1 cellular context compared by ENCODE assay signal in the genomic region with DNA sequence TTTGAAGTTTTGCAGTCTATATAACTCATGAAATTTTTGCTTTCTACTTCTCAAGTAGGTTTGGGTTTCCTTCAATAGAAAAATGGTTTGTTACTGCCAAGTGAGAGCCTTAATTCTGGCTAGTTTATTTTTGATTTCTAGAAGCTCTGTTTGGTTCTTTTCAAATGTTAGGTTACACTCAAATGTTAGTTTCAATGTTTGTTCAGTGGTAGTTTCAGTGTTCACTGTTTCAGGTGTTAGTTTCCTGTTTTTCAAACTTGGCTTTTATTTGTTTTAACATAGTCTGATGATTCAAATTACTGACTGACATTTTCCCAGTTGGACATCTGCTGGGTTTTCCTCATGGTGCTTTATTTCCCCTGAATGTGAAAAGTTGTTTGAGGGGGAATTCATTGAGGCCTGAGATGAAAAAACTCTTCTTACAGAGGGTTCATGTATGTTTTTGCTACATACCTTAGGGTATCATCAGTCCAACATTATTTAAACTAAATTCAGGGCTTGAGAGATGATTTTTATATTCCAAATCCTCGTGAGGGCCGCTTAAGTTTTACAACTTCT.
TF ChIP-seq lines count a peak whose summit lies in the region.

No MANE protein-coding gene starts in this region.

TF ChIP-seq in GM23338, 12 proteins besides CTCF, POLR2A, EP300 and RAD21:
- TF ChIP-seq STAT1 (IDR thresholded peaks at IDR 0.05; ENCODE audit: unreplicated experiment) (no peak), EZH2phosphoT487 (IDR thresholded peaks at IDR 0.05; ENCODE audit: unreplicated experiment) (no peak), EZH2 (IDR thresholded peaks at IDR 0.05; ENCODE audit: low read depth, unreplicated experiment) (no peak), ZNF331 (CRISPR knock-in tag; IDR thresholded peaks at IDR 0.05; ENCODE audit: low read depth) (no peak), ZNF114 (CRISPR knock-in tag; IDR thresholded peaks at IDR 0.05) (no peak)
- TF ChIP-seq, protein P1, sequence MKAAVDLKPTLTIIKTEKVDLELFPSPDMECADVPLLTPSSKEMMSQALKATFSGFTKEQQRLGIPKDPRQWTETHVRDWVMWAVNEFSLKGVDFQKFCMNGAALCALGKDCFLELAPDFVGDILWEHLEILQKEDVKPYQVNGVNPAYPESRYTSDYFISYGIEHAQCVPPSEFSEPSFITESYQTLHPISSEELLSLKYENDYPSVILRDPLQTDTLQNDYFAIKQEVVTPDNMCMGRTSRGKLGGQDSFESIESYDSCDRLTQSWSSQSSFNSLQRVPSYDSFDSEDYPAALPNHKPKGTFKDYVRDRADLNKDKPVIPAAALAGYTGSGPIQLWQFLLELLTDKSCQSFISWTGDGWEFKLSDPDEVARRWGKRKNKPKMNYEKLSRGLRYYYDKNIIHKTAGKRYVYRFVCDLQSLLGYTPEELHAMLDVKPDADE (IDR thresholded peaks at IDR 0.05) = no peak
- TF ChIP-seq, protein P2, sequence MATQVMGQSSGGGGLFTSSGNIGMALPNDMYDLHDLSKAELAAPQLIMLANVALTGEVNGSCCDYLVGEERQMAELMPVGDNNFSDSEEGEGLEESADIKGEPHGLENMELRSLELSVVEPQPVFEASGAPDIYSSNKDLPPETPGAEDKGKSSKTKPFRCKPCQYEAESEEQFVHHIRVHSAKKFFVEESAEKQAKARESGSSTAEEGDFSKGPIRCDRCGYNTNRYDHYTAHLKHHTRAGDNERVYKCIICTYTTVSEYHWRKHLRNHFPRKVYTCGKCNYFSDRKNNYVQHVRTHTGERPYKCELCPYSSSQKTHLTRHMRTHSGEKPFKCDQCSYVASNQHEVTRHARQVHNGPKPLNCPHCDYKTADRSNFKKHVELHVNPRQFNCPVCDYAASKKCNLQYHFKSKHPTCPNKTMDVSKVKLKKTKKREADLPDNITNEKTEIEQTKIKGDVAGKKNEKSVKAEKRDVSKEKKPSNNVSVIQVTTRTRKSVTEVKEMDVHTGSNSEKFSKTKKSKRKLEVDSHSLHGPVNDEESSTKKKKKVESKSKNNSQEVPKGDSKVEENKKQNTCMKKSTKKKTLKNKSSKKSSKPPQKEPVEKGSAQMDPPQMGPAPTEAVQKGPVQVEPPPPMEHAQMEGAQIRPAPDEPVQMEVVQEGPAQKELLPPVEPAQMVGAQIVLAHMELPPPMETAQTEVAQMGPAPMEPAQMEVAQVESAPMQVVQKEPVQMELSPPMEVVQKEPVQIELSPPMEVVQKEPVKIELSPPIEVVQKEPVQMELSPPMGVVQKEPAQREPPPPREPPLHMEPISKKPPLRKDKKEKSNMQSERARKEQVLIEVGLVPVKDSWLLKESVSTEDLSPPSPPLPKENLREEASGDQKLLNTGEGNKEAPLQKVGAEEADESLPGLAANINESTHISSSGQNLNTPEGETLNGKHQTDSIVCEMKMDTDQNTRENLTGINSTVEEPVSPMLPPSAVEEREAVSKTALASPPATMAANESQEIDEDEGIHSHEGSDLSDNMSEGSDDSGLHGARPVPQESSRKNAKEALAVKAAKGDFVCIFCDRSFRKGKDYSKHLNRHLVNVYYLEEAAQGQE (IDR thresholded peaks at IDR 0.05; ENCODE audit: unreplicated experiment) = no peak
- TF ChIP-seq, protein P3, sequence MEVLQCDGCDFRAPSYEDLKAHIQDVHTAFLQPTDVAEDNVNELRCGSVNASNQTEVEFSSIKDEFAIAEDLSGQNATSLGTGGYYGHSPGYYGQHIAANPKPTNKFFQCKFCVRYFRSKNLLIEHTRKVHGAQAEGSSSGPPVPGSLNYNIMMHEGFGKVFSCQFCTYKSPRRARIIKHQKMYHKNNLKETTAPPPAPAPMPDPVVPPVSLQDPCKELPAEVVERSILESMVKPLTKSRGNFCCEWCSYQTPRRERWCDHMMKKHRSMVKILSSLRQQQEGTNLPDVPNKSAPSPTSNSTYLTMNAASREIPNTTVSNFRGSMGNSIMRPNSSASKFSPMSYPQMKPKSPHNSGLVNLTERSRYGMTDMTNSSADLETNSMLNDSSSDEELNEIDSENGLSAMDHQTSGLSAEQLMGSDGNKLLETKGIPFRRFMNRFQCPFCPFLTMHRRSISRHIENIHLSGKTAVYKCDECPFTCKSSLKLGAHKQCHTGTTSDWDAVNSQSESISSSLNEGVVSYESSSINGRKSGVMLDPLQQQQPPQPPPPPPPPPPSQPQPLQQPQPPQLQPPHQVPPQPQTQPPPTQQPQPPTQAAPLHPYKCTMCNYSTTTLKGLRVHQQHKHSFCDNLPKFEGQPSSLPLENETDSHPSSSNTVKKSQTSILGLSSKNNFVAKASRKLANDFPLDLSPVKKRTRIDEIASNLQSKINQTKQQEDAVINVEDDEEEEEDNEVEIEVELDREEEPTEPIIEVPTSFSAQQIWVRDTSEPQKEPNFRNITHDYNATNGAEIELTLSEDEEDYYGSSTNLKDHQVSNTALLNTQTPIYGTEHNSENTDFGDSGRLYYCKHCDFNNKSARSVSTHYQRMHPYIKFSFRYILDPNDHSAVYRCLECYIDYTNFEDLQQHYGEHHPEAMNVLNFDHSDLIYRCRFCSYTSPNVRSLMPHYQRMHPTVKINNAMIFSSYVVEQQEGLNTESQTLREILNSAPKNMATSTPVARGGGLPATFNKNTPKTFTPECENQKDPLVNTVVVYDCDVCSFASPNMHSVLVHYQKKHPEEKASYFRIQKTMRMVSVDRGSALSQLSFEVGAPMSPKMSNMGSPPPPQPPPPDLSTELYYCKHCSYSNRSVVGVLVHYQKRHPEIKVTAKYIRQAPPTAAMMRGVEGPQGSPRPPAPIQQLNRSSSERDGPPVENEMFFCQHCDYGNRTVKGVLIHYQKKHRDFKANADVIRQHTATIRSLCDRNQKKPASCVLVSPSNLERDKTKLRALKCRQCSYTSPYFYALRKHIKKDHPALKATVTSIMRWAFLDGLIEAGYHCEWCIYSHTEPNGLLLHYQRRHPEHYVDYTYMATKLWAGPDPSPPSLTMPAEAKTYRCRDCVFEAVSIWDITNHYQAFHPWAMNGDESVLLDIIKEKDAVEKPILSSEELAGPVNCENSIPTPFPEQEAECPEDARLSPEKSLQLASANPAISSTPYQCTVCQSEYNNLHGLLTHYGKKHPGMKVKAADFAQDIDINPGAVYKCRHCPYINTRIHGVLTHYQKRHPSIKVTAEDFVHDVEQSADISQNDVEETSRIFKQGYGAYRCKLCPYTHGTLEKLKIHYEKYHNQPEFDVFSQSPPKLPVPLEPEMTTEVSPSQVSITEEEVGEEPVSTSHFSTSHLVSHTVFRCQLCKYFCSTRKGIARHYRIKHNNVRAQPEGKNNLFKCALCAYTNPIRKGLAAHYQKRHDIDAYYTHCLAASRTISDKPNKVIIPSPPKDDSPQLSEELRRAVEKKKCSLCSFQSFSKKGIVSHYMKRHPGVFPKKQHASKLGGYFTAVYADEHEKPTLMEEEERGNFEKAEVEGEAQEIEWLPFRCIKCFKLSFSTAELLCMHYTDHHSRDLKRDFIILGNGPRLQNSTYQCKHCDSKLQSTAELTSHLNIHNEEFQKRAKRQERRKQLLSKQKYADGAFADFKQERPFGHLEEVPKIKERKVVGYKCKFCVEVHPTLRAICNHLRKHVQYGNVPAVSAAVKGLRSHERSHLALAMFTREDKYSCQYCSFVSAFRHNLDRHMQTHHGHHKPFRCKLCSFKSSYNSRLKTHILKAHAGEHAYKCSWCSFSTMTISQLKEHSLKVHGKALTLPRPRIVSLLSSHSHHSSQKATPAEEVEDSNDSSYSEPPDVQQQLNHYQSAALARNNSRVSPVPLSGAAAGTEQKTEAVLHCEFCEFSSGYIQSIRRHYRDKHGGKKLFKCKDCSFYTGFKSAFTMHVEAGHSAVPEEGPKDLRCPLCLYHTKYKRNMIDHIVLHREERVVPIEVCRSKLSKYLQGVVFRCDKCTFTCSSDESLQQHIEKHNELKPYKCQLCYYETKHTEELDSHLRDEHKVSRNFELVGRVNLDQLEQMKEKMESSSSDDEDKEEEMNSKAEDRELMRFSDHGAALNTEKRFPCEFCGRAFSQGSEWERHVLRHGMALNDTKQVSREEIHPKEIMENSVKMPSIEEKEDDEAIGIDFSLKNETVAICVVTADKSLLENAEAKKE (CRISPR knock-in tag; IDR thresholded peaks at IDR 0.05) = no peak
